ENCODE assay signal across 29 cellular contexts in genomic region chr3:100141576-100141975, GRCh38.
"Had no signal": no experiment of that assay in that cellular context is flagged by ENCODE, and none has a peak within 500 bp of the region (broad histone marks: within the 10 kb centered on the region; RNA-seq: fewer than 3 reads in every experiment).

No MANE protein-coding gene starts in this region.

- H3K9me3 ChIP-seq: right lobe of liver, thoracic aorta had no signal

- H3K4me3 ChIP-seq: coronary artery, esophagus muscularis mucosa, gastroesophageal sphincter, heart left ventricle, hepatocyte, mucosa of descending colon, right lobe of liver, smooth muscle cell, thoracic aorta, tibial nerve, upper lobe of left lung had no signal

- H3K79me2 ChIP-seq: hepatocyte, parathyroid adenoma had no signal

- H3K27me3 Mint-ChIP-seq: naive B cell; natural killer cell treated with Interleukin-12 subunit alpha and Interleukin-12 subunit beta and Interleukin-15 and Interleukin-18, amount 100 ng/mL, for 72 hours; progenitor cell of endocrine pancreas had no signal

- H3K4me1 ChIP-seq: foreskin keratinocyte, parathyroid adenoma, right lobe of liver, upper lobe of left lung had no signal

- ATAC-seq: foreskin keratinocyte; gastroesophageal sphincter; heart left ventricle; left lobe of liver; mucosa of descending colon; natural killer cell treated with Interleukin-12 subunit alpha and Interleukin-12 subunit beta and Interleukin-15 and Interleukin-18, amount 100 ng/mL, for 72 hours; right lobe of liver had no signal

- DNase-seq: dermis blood vessel endothelial cell; effector memory CD4-positive, alpha-beta T cell; foreskin keratinocyte; heart left ventricle; kidney; mesenchymal stem cell; mucosa of descending colon; naive B cell; right lobe of liver; stimulated activated CD4-positive, alpha-beta T cell treated with anti-CD3 and anti-CD28 coated beads, Interleukin-12 subunit alpha, Interleukin-12 subunit beta, amount 100 ng/mL, for 4 hours; stimulated activated CD4-positive, alpha-beta T cell treated with anti-CD3 and anti-CD28 coated beads, Interleukin-1b, Interleukin-23, amount 100 ng/mL, for 48 hours; stimulated activated CD4-positive, alpha-beta T cell treated with anti-CD3 and anti-CD28 coated beads, Interleukin-4, amount 100 ng/mL, for 1 hour; stimulated activated CD8-positive, alpha-beta memory T cell treated with anti-CD3 and anti-CD28 coated beads, Interleukin-4, amount 100 ng/mL, for 48 hours; stimulated activated naive CD4-positive, alpha-beta T cell treated with Interleukin-2 at 50 U/mL for 16 hours; upper lobe of left lung had no signal

- H3K36me3 ChIP-seq: esophagus muscularis mucosa, gastroesophageal sphincter, heart left ventricle, neutrophil, right lobe of liver, thoracic aorta, upper lobe of left lung had no signal

- H3K4me3 Mint-ChIP-seq: mesothelial cell of epicardium; naive B cell; natural killer cell treated with Interleukin-12 subunit alpha and Interleukin-12 subunit beta and Interleukin-15 and Interleukin-18, amount 100 ng/mL, for 72 hours; neural crest cell had no signal

- H2AFZ ChIP-seq: hepatocyte, parathyroid adenoma had no signal

- H3K27ac ChIP-seq: coronary artery, esophagus muscularis mucosa, foreskin keratinocyte, gastroesophageal sphincter, heart left ventricle, hepatocyte, neutrophil, parathyroid adenoma, right lobe of liver, thoracic aorta, tibial nerve, upper lobe of left lung had no signal

- H3K27me3 ChIP-seq: esophagus muscularis mucosa, foreskin keratinocyte, gastroesophageal sphincter, heart left ventricle, hepatocyte, neutrophil, right lobe of liver, tibial nerve, upper lobe of left lung had no signal

- H3K27ac Mint-ChIP-seq: mesothelial cell of epicardium; naive B cell; natural killer cell treated with Interleukin-12 subunit alpha and Interleukin-12 subunit beta and Interleukin-15 and Interleukin-18, amount 100 ng/mL, for 72 hours; progenitor cell of endocrine pancreas had no signal

- H3K4me1 Mint-ChIP-seq: mesothelial cell of epicardium, neural crest cell had no signal

- H3K9ac ChIP-seq: parathyroid adenoma had no signal

- H3K4me2 ChIP-seq: hepatocyte, smooth muscle cell had no signal
